In genomic region chr11:113773092-113773415, GRCh38 we compare ENCODE assay signal across 7 cellular contexts. TPM values are rescaled to one million over a fixed set of nuclear protein-coding genes. Genes with fewer than 3 reads are reported as not detected.
A peak's percentile ranks its signal among the peaks of the same experiment; 100 is the strongest.
DNase-seq lines count a peak whose midpoint lies in the region; ATAC-seq lines count a peak whose summit lies in the region.

No MANE protein-coding gene starts in this region.

- H3K36me3 Mint-ChIP-seq in stimulated activated naive B cell treated with anti-CD40 and anti-IgM and Interleukin-4, amounts not matched to agents 10 μg/mL and 1 μg/mL and 100 μg/mL, for 72 hours = peaks cover 3 to 14% of the 10 kb centered on the region in 2 donors

- H3K4me1 ChIP-seq in HUES64 (ENCODE audit: insufficient read depth, low read length) (no peaks in the 10 kb centered on the region; the same call in 1 of the 2 replicates), adipocyte (ENCODE audit: control insufficient read depth, insufficient read depth, low read length) (peaks cover 7% of the 10 kb centered on the region), iPS-20b (ENCODE audit: insufficient read depth, low read length) (no peaks in the 10 kb centered on the region)

- DNase-seq in adipocyte (ENCODE audit: low read depth) = peak; percentile 68
- no peak for DNase-seq in stimulated activated naive B cell treated with anti-CD40 and anti-IgM and Interleukin-4, amounts not matched to agents 10 μg/mL and 1 μg/mL and 100 μg/mL, for 72 hours

- H3K4me3 Mint-ChIP-seq in stimulated activated naive B cell treated with anti-CD40 and anti-IgM and Interleukin-4, amounts not matched to agents 10 μg/mL and 1 μg/mL and 100 μg/mL, for 72 hours = peak overlapping the region; percentile 95 to 100

- H3K9me3 Mint-ChIP-seq in stimulated activated naive B cell treated with anti-CD40 and anti-IgM and Interleukin-4, amounts not matched to agents 10 μg/mL and 1 μg/mL and 100 μg/mL, for 72 hours = no peaks in the 10 kb centered on the region

- peak overlapping the region; percentile 99 for H3K27ac Mint-ChIP-seq in stimulated activated naive B cell treated with anti-CD40 and anti-IgM and Interleukin-4, amounts not matched to agents 10 μg/mL and 1 μg/mL and 100 μg/mL, for 72 hours

- H3K4me3 ChIP-seq in GM08714 (ENCODE audit: low read length) = peak overlapping the region; percentile 87
- H3K4me3 ChIP-seq in HUES64 (ENCODE audit: low read length) = peak overlapping the region; percentile 79
- H3K4me3 ChIP-seq in adipocyte (ENCODE audit: low read length) = peak overlapping the region; percentile 90
- H3K4me3 ChIP-seq in iPS-20b (ENCODE audit: low read length) = peak overlapping the region; percentile 85

- H3K9ac ChIP-seq in HUES64 (ENCODE audit: low read depth, low read length) = peak overlapping the region; percentile 89
- H3K9ac ChIP-seq in adipocyte (ENCODE audit: low read length) = peak overlapping the region; percentile 91
- H3K9ac ChIP-seq in iPS-20b (ENCODE audit: low read depth, low read length) = peak overlapping the region; percentile 92

- H3K4me1 Mint-ChIP-seq in stimulated activated naive B cell treated with anti-CD40 and anti-IgM and Interleukin-4, amounts not matched to agents 10 μg/mL and 1 μg/mL and 100 μg/mL, for 72 hours = peaks cover 14 to 17% of the 10 kb centered on the region in 2 donors

- under 1% methylated on average over 9 of the region's 10 CpGs for WGBS in HUES64

- peaks cover 30% of the 10 kb centered on the region for H3K36me3 ChIP-seq in HUES64 (ENCODE audit: insufficient read depth, low read length)
- H3K36me3 ChIP-seq in adipocyte (ENCODE audit: control insufficient read depth, insufficient read depth, low read length, severe bottlenecking) = peaks cover 12% of the 10 kb centered on the region
- peaks cover 24% of the 10 kb centered on the region; the same call in 1 of the 2 replicates for H3K36me3 ChIP-seq in iPS-20b (ENCODE audit: insufficient read depth, low read depth, low read length)

- H3K27me3 Mint-ChIP-seq in stimulated activated naive B cell treated with anti-CD40 and anti-IgM and Interleukin-4, amounts not matched to agents 10 μg/mL and 1 μg/mL and 100 μg/mL, for 72 hours = peaks cover 4 to 6% of the 10 kb centered on the region in 2 donors

- H3K27ac ChIP-seq in HUES64 (ENCODE audit: low read depth, low read length) = no peak overlapping the region
- peak overlapping the region; percentile 37 for H3K27ac ChIP-seq in iPS-20b (ENCODE audit: low read length)

- peak in 1 of 2 donors; percentile 24 for ATAC-seq in stimulated activated naive B cell treated with anti-CD40 and anti-IgM and Interleukin-4, amounts not matched to agents 10 μg/mL and 1 μg/mL and 100 μg/mL, for 72 hours (replicated peaks)
- no peak for ATAC-seq in activated CD4-positive, CD25-positive, alpha-beta regulatory T cell treated with anti-CD3 and anti-CD28 coated beads, Interleukin-2, amount 50 U/mL, for 24 hours
- ATAC-seq in HG03280 (IDR thresholded peaks at IDR 0.05; ENCODE audit: unreplicated experiment) = no peak

- no peaks in the 10 kb centered on the region for H3K9me3 ChIP-seq in HUES64 (ENCODE audit: insufficient read depth, low read depth, low read length)
- no peaks in the 10 kb centered on the region for H3K9me3 ChIP-seq in adipocyte (ENCODE audit: control insufficient read depth, low read length)
- H3K9me3 ChIP-seq in iPS-20b (ENCODE audit: insufficient read depth, low read depth, low read length) = no peaks in the 10 kb centered on the region

- H3K27me3 ChIP-seq in HUES64 (ENCODE audit: insufficient read depth, low read length) (peaks cover 3% of the 10 kb centered on the region; the same call in 1 of the 2 replicates), adipocyte (replicated peaks; ENCODE audit: control insufficient read depth, insufficient read depth, low read length) (no peaks in the 10 kb centered on the region), iPS-20b (ENCODE audit: insufficient read depth, low read length) (peaks cover 11% of the 10 kb centered on the region; the same call in 1 of the 2 replicates)

RNA-seq across cellular contexts. Expression of gene ZW10, which starts 0.4 kb away (rescaled TPM):
- 26.8 TPM for polyA plus RNA-seq in HUES64 (2013, experiment 1 of 2)
- 23.6 TPM for polyA plus RNA-seq in HUES64 (2013, experiment 2 of 2)

RNA-seq across cellular contexts. Expression of gene CLDN25, which starts 6.5 kb away (rescaled TPM):
- polyA plus RNA-seq in HUES64 (2013, experiment 1 of 2) = not detected
- polyA plus RNA-seq in HUES64 (2013, experiment 2 of 2) = not detected
